In the genomic region with DNA sequence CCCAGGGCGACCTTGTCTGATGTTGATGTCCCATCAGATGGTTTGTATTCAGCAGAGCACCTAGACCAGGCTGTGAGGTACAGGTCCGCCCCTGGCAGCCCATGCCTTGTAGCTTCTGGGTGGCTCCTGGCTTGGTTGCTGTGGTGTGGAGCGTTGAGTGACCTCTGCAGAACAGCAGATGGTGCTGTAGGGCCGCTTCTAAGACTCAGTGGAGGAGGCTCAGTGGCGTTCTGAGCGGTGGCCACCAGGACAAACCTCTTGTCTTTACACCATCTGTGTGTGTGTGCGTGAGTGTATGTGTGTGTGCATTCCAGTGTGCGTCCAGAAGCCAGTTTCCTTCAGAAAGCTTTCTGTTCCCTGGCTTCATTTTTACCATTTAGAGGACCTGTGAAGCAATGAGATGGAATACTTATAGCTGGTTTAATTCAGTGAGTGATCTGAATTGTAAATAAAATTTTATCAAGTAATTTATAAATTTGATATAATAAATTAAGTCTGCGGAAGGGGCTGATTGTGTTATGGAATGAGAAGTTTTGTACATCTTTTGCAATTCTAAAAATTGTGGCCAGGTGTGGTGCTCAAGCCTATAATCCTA, we compare ENCODE assay signal across 9 cellular contexts.
DNase-seq lines count a peak whose midpoint lies in the region; ATAC-seq and TF ChIP-seq lines count a peak whose summit lies in the region.
"Had no signal": no experiment of that assay in that cellular context is flagged by ENCODE, and none has a peak within 500 bp of the region (broad histone marks: within the 10 kb centered on the region; RNA-seq: fewer than 3 reads in every experiment).

No MANE protein-coding gene starts in this region.

- TF ChIP-seq CTCF in cardiac muscle cell (IDR thresholded peaks at IDR 0.05; ENCODE audit: low read depth, low read length), result peak; percentile 87
- peak; percentile 36 to 87 (median 72) for TF ChIP-seq CTCF in prostate gland (IDR thresholded peaks at IDR 0.05)

- intact Hi-C loops in prostate gland (cut with DNase I), result loop anchor here (5.0 to 10.0 kb wide), 3 partner anchors 64 to 292 kb away; partner anchors contain the start of gene POFUT2

- ATAC-seq in GM21576 (IDR thresholded peaks at IDR 0.05; ENCODE audit: unreplicated experiment), result peak; percentile 56
- ATAC-seq in activated naive CD8-positive, alpha-beta T cell treated with anti-CD3 and anti-CD28 coated beads, Interleukin-2, amount 50 U/mL, for 24 hours, result peak; percentile 85
- no peak for ATAC-seq in GM18502 (IDR thresholded peaks at IDR 0.05; ENCODE audit: poor library complexity, unreplicated experiment)

- H3K27me3 Mint-ChIP-seq in activated naive CD8-positive, alpha-beta T cell treated with anti-CD3 and anti-CD28 coated beads, Interleukin-2, amount 50 U/mL, for 24 hours, result no peaks in the 10 kb centered on the region

- 19% methylated on average over 7 of the region's 9 CpGs for WGBS in prostate gland

- H3K27ac ChIP-seq in cardiac muscle cell (no peak overlapping the region), prostate gland (no peak overlapping the region)

- no peaks in the 10 kb centered on the region for H3K9me3 ChIP-seq in cardiac muscle cell (ENCODE audit: low read depth)
- no peaks in the 10 kb centered on the region for H3K9me3 ChIP-seq in prostate gland

- in situ Hi-C loops in SK-MEL-5 (cut with HindIII; ENCODE audit: low pct_unique_long_range_greater_than_20kb, low sequenced_read_pairs), result no loop called here

- peak; percentile 79 for DNase-seq in COLO829 (ENCODE audit: low spot score)
- peak; percentile 76 for DNase-seq in NCI-H1092 (lab: John Stamatoyannopoulos, UW)
- peak; percentile 90 for DNase-seq in SK-MEL-5 (ENCODE audit: low read depth, low spot score)
- DNase-seq in activated naive CD8-positive, alpha-beta T cell treated with anti-CD3 and anti-CD28 coated beads, Interleukin-2, amount 50 U/mL, for 24 hours, result peak; percentile 52
- DNase-seq in cardiac muscle cell (ENCODE audit: low read depth in 1 of 2, low spot score in 1 of 2), result peak; percentile 90 to 95
- DNase-seq in prostate gland (ENCODE audit: low spot score), result peak; percentile 63

- H3K36me3 ChIP-seq in cardiac muscle cell (no peaks in the 10 kb centered on the region), prostate gland (no peaks in the 10 kb centered on the region)

- no peak overlapping the region for H3K27ac Mint-ChIP-seq in activated naive CD8-positive, alpha-beta T cell treated with anti-CD3 and anti-CD28 coated beads, Interleukin-2, amount 50 U/mL, for 24 hours
- H3K27ac Mint-ChIP-seq: T-helper 1 cell treated with Interleukin-12 subunit alpha and Interleukin-12 subunit beta and Interleukin-4 antibody, amounts not matched to agents 30 μg/mL and 1 μg/mL, for 36 hours had no signal

- H3K4me3 ChIP-seq in cardiac muscle cell, result no peak overlapping the region
- no peak overlapping the region for H3K4me3 ChIP-seq in prostate gland

- H3K36me3 Mint-ChIP-seq in activated naive CD8-positive, alpha-beta T cell treated with anti-CD3 and anti-CD28 coated beads, Interleukin-2, amount 50 U/mL, for 24 hours (ENCODE audit: low read depth), result peaks cover 9% of the 10 kb centered on the region

- no peak for TF ChIP-seq POLR2A in prostate gland (IDR thresholded peaks at IDR 0.05)

- H3K4me1 ChIP-seq in cardiac muscle cell (ENCODE audit: low read depth) (peaks cover 14% of the 10 kb centered on the region), prostate gland (replicated peaks) (no peaks in the 10 kb centered on the region)

- H3K4me3 Mint-ChIP-seq in activated naive CD8-positive, alpha-beta T cell treated with anti-CD3 and anti-CD28 coated beads, Interleukin-2, amount 50 U/mL, for 24 hours, result no peak overlapping the region
- H3K4me3 Mint-ChIP-seq: T-helper 1 cell treated with Interleukin-12 subunit alpha and Interleukin-12 subunit beta and Interleukin-4 antibody, amounts not matched to agents 30 μg/mL and 1 μg/mL, for 36 hours had no signal

- peaks cover 14% of the 10 kb centered on the region for H3K4me1 Mint-ChIP-seq in activated naive CD8-positive, alpha-beta T cell treated with anti-CD3 and anti-CD28 coated beads, Interleukin-2, amount 50 U/mL, for 24 hours

- H3K27me3 ChIP-seq in cardiac muscle cell, result no peaks in the 10 kb centered on the region
- no peaks in the 10 kb centered on the region for H3K27me3 ChIP-seq in prostate gland (replicated peaks; ENCODE audit: insufficient read depth)

- H3K9me3 Mint-ChIP-seq in activated naive CD8-positive, alpha-beta T cell treated with anti-CD3 and anti-CD28 coated beads, Interleukin-2, amount 50 U/mL, for 24 hours, result no peaks in the 10 kb centered on the region
- H3K9me3 Mint-ChIP-seq: T-helper 1 cell treated with Interleukin-12 subunit alpha and Interleukin-12 subunit beta and Interleukin-4 antibody, amounts not matched to agents 30 μg/mL and 1 μg/mL, for 36 hours had no signal
